18 cellular contexts compared by ENCODE assay signal in the genomic region with DNA sequence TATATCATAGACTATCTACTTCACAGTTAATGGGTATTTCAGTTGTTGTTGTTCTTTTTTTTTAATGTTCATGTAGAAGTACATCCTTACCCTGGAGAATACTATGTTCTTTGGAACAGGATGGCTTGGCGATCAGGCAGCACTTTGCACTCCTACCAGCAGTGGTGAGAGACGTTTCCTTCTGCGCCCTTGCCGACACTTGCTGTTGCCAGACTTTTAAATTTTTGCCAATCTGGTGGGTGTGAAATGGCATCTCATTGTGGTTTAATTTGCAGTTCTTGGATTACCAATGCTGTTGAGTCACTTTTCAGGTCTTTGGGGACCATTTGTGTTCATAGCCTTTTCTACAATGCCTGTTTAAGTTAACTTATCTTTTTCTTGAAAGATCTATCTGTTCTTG.
DNase-seq lines count a peak whose midpoint lies in the region; TF ChIP-seq lines count a peak whose summit lies in the region.
"Had no signal": no experiment of that assay in that cellular context is flagged by ENCODE, and none has a peak within 500 bp of the region (broad histone marks: within the 10 kb centered on the region; RNA-seq: fewer than 3 reads in every experiment).

No MANE protein-coding gene starts in this region.

- peak overlapping the region; percentile 34 for H4K91ac ChIP-seq in mesenchymal stem cell (ENCODE audit: low read length)

- no peak overlapping the region for H3K27ac ChIP-seq in BLaER1 treated with 17β-estradiol and CSF1 and Interleukin-3, amounts not matched to agents 10 nM and 100 nM
- peak overlapping the region; percentile 81 to 88 for H3K27ac ChIP-seq in ascending aorta
- H3K27ac ChIP-seq in mesenchymal stem cell (ENCODE audit: low read length, poor library complexity, severe bottlenecking) = no peak overlapping the region
- H3K27ac ChIP-seq in subcutaneous abdominal adipose tissue (ENCODE audit: low read depth, low read length) = peak overlapping the region; percentile 64
- H3K27ac ChIP-seq in effector memory CD4-positive, alpha-beta T cell (ENCODE audit: insufficient read depth, low read length, poor library complexity, severe bottlenecking) = no peak overlapping the region
- H3K27ac ChIP-seq: HL-60, SK-N-MC had no signal

- DNase-seq in ascending aorta (ENCODE audit: low spot score in 2 of 2) (no peak), mesenchymal stem cell (no peak), NCI-H128 (lab: John Stamatoyannopoulos, UW; ENCODE audit: unreplicated experiment) (no peak), NCI-H146 (lab: John Stamatoyannopoulos, UW) (no peak)
- no peak for DNase-seq in effector memory CD4-positive, alpha-beta T cell
- DNase-seq: ACHN; AML-193; Caco-2; CD4-positive, CD25-positive, alpha-beta regulatory T cell; H9; NCI-H1436 treated with DMSO at 0.1 percent for 48 hours; NCI-H2081 treated with DMSO at 0.1 percent for 48 hours; Peyer's patch; Right ventricle myocardium superior had no signal

- 97% methylated on average over 4 of the region's 4 CpGs for WGBS in mesenchymal stem cell

- H3K9me3 ChIP-seq in BLaER1 treated with 17β-estradiol and CSF1 and Interleukin-3, amounts not matched to agents 10 nM and 100 nM (replicated peaks in 1 of 11) = peaks cover 0 to 13% (median 8%) of the 10 kb centered on the region in 11 experiments; a peak in 11 of 22 replicates
- H3K9me3 ChIP-seq in ascending aorta (no peaks in the 10 kb centered on the region), mesenchymal stem cell (ENCODE audit: control insufficient read depth, low read length) (peaks cover 4% of the 10 kb centered on the region), subcutaneous abdominal adipose tissue (ENCODE audit: control insufficient read depth in 5 of 5, low read length in 5 of 5) (no peaks in the 10 kb centered on the region)
- H3K9me3 ChIP-seq in effector memory CD4-positive, alpha-beta T cell (ENCODE audit: control insufficient read depth, low read length) = no peaks in the 10 kb centered on the region
- H3K9me3 ChIP-seq: Caco-2, Peyer's patch had no signal

- intact Hi-C loops in ascending aorta (cut with DNase I) = loop anchor here (5.0 to 10.0 kb wide), 2 partner anchors 129 to 158 kb away; no protein-coding TSS in a partner anchor

- no peak overlapping the region for H2BK120ac ChIP-seq in mesenchymal stem cell (ENCODE audit: low read depth, low read length)

- peak overlapping the region; percentile 38 for H2BK15ac ChIP-seq in mesenchymal stem cell (ENCODE audit: low read depth, poor library complexity, severe bottlenecking)

- TF ChIP-seq CTCF in ascending aorta (IDR thresholded peaks at IDR 0.05) = no peak

- H3K27me3 ChIP-seq in BLaER1 treated with 17β-estradiol and CSF1 and Interleukin-3, amounts not matched to agents 10 nM and 100 nM = no peaks in the 10 kb centered on the region
- H3K27me3 ChIP-seq in ascending aorta (no peaks in the 10 kb centered on the region), mesenchymal stem cell (ENCODE audit: control insufficient read depth in 1 of 2, insufficient read depth in 1 of 2, low read length in 2 of 2) (no peaks in the 10 kb centered on the region), subcutaneous abdominal adipose tissue (ENCODE audit: control insufficient read depth in 5 of 5, insufficient read depth in 4 of 5, low read length in 5 of 5) (no peaks in the 10 kb centered on the region)
- no peaks in the 10 kb centered on the region for H3K27me3 ChIP-seq in effector memory CD4-positive, alpha-beta T cell (replicated peaks; ENCODE audit: control insufficient read depth, insufficient read depth, low read length, poor library complexity, severe bottlenecking)
- H3K27me3 ChIP-seq: Peyer's patch had no signal

- H3K4me3 ChIP-seq in BLaER1 treated with 17β-estradiol and CSF1 and Interleukin-3, amounts not matched to agents 10 nM and 100 nM = no peak overlapping the region
- H3K4me3 ChIP-seq in ascending aorta (no peak overlapping the region), mesenchymal stem cell (ENCODE audit: insufficient read depth in 1 of 2, low read depth in 1 of 2, low read length in 2 of 2) (peak overlapping the region in 1 of 2 experiments; percentile 18), subcutaneous abdominal adipose tissue (ENCODE audit: low read depth in 1 of 5, low read length in 5 of 5) (no peak overlapping the region)
- H3K4me3 ChIP-seq in effector memory CD4-positive, alpha-beta T cell (ENCODE audit: insufficient read depth, low read depth, low read length, poor library complexity, severe bottlenecking) = no peak overlapping the region
- H3K4me3 ChIP-seq: Peyer's patch, SK-N-MC had no signal

- H2AK5ac ChIP-seq in mesenchymal stem cell (ENCODE audit: low read length, severe bottlenecking) = no peak overlapping the region

- peak overlapping the region; percentile 37 to 44 for H2BK12ac ChIP-seq in mesenchymal stem cell (ENCODE audit: low read length in 2 of 2)

- peaks cover 32% of the 10 kb centered on the region for H3K79me1 ChIP-seq in mesenchymal stem cell (replicated peaks; ENCODE audit: low read length, poor library complexity, severe bottlenecking)

- no peak overlapping the region for H3K14ac ChIP-seq in mesenchymal stem cell (ENCODE audit: low read length in 2 of 2)

- H3K23ac ChIP-seq in mesenchymal stem cell (ENCODE audit: low read length in 2 of 2) = no peak overlapping the region

- H4K8ac ChIP-seq in mesenchymal stem cell (ENCODE audit: low read length) = no peak overlapping the region

- peaks cover 49 to 96% (median 72%) of the 10 kb centered on the region in 10 experiments for H3K4me1 ChIP-seq in BLaER1 treated with 17β-estradiol and CSF1 and Interleukin-3, amounts not matched to agents 10 nM and 100 nM
- H3K4me1 ChIP-seq in ascending aorta = peaks cover 23 to 43% of the 10 kb centered on the region in 2 donors
- peaks cover 23% of the 10 kb centered on the region for H3K4me1 ChIP-seq in mesenchymal stem cell (ENCODE audit: control insufficient read depth, insufficient read depth, low read depth, low read length)
- peaks cover 21 to 72% (median 66%) of the 10 kb centered on the region in 5 donors for H3K4me1 ChIP-seq in subcutaneous abdominal adipose tissue (ENCODE audit: control insufficient read depth in 5 of 5, insufficient read depth in 5 of 5, low read length in 5 of 5)
- no peaks in the 10 kb centered on the region for H3K4me1 ChIP-seq in effector memory CD4-positive, alpha-beta T cell (ENCODE audit: control insufficient read depth, insufficient read depth, low read length, poor library complexity, severe bottlenecking)
- H3K4me1 ChIP-seq: Caco-2 had no signal

- H3K9ac ChIP-seq in BLaER1 treated with 17β-estradiol and CSF1 and Interleukin-3, amounts not matched to agents 10 nM and 100 nM = no peak overlapping the region
- H3K9ac ChIP-seq in mesenchymal stem cell (ENCODE audit: low read length) (peak overlapping the region; percentile 12), subcutaneous abdominal adipose tissue (ENCODE audit: low read length in 5 of 5) (no peak overlapping the region)

- no peak overlapping the region for H2AFZ ChIP-seq in mesenchymal stem cell (ENCODE audit: low read depth, low read length)

- H3K36me3 ChIP-seq in BLaER1 treated with 17β-estradiol and CSF1 and Interleukin-3, amounts not matched to agents 10 nM and 100 nM = peaks cover 0 to 22% (median 0%) of the 10 kb centered on the region in 11 experiments; a peak in 3 of 22 replicates
- H3K36me3 ChIP-seq in ascending aorta = no peaks in the 10 kb centered on the region
- H3K36me3 ChIP-seq in mesenchymal stem cell (ENCODE audit: control insufficient read depth in 1 of 2, insufficient read depth in 2 of 2, low read depth in 1 of 2, low read length in 2 of 2) = no peaks in the 10 kb centered on the region
- no peaks in the 10 kb centered on the region for H3K36me3 ChIP-seq in subcutaneous abdominal adipose tissue (ENCODE audit: control insufficient read depth in 5 of 5, insufficient read depth in 5 of 5, low read length in 5 of 5)
- no peaks in the 10 kb centered on the region for H3K36me3 ChIP-seq in effector memory CD4-positive, alpha-beta T cell (ENCODE audit: control insufficient read depth, insufficient read depth, low read length)
- H3K36me3 ChIP-seq: Peyer's patch had no signal

- H3K4ac ChIP-seq in mesenchymal stem cell (ENCODE audit: low read depth in 1 of 2, low read length in 2 of 2) = no peak overlapping the region

- peak overlapping the region in 8 of 11 experiments; percentile 11 to 78 (median 61); a peak in 12 of 22 replicates for H3K4me2 ChIP-seq in BLaER1 treated with 17β-estradiol and CSF1 and Interleukin-3, amounts not matched to agents 10 nM and 100 nM
- H3K4me2 ChIP-seq in mesenchymal stem cell (ENCODE audit: low read length, poor library complexity, severe bottlenecking) = no peak overlapping the region

- peak overlapping the region; percentile 46 to 79 for H3K18ac ChIP-seq in mesenchymal stem cell (ENCODE audit: low read depth in 1 of 2, low read length in 2 of 2)

- H2BK5ac ChIP-seq in mesenchymal stem cell (ENCODE audit: low read depth, low read length, poor library complexity, severe bottlenecking) = no peak overlapping the region

- H4K20me1 ChIP-seq in BLaER1 treated with 17β-estradiol and CSF1 and Interleukin-3, amounts not matched to agents 10 nM and 100 nM = peaks cover 0 to 99% (median 72%) of the 10 kb centered on the region in 11 experiments; a peak in 18 of 22 replicates

Comparison
In these comparisons a context has a peak if more than half of its experiments do, and no peak if none do; other contexts are left out.
1. H3K27ac ChIP-seq: peak in ascending aorta (2 of 2) and subcutaneous abdominal adipose tissue (single experiment); none in BLaER1 treated with 17β-estradiol and CSF1 and Interleukin-3, amounts not matched to agents 10 nM and 100 nM (0 of 11), mesenchymal stem cell (single experiment) and effector memory CD4-positive, alpha-beta T cell (single experiment).